In genomic region chr18:49899647-49900330, GRCh38 we compare ENCODE assay signal across 13 cellular contexts.
DNase-seq lines count a peak whose midpoint lies in the region; ATAC-seq and TF ChIP-seq lines count a peak whose summit lies in the region.
"Had no signal": no experiment of that assay in that cellular context is flagged by ENCODE, and none has a peak within 500 bp of the region (broad histone marks: within the 10 kb centered on the region; RNA-seq: fewer than 3 reads in every experiment).

No MANE protein-coding gene starts in this region.

- H3K27me3 ChIP-seq in liver (ENCODE audit: control insufficient read depth in 4 of 4, insufficient read depth in 4 of 4, low read length in 3 of 4) (no peaks in the 10 kb centered on the region), gastroesophageal sphincter (peaks cover 5% of the 10 kb centered on the region)
- H3K27me3 ChIP-seq: sigmoid colon, SJCRH30, suprapubic skin had no signal

- TF ChIP-seq RAD21 in liver (IDR thresholded peaks at IDR 0.05) = peak in 1 of 2 donors; percentile 31

- ATAC-seq in GM19397 (IDR thresholded peaks at IDR 0.05; ENCODE audit: unreplicated experiment) = no peak
- no peak for ATAC-seq in gastroesophageal sphincter

- peak; percentile 9 for TF ChIP-seq CTCF in liver (IDR thresholded peaks at IDR 0.05; ENCODE audit: low read depth, low read length, missing input control)
- no peak for TF ChIP-seq CTCF in GM13976 (IDR thresholded peaks at IDR 0.05; ENCODE audit: borderline replicate concordance, control extremely low read depth, extremely low read depth, insufficient read depth, missing control alignments)
- TF ChIP-seq CTCF in gastroesophageal sphincter (IDR thresholded peaks at IDR 0.05) = no peak

- no peak for TF ChIP-seq EP300 in gastroesophageal sphincter (IDR thresholded peaks at IDR 0.05)

- H3K27ac ChIP-seq in liver (ENCODE audit: low read depth in 1 of 2, low read length in 2 of 2) (no peak overlapping the region), gastroesophageal sphincter (no peak overlapping the region)
- H3K27ac ChIP-seq: sigmoid colon, SJCRH30, suprapubic skin had no signal

- H3K9me3 ChIP-seq in liver (ENCODE audit: control insufficient read depth in 4 of 4, low read length in 3 of 4) (no peaks in the 10 kb centered on the region), gastroesophageal sphincter (no peaks in the 10 kb centered on the region)
- H3K9me3 ChIP-seq: sigmoid colon, SJCRH30, suprapubic skin had no signal

- no peak overlapping the region for H3K4me3 ChIP-seq in liver (ENCODE audit: low read depth in 1 of 3, low read length in 3 of 3)
- no peak overlapping the region for H3K4me3 ChIP-seq in gastroesophageal sphincter
- H3K4me3 ChIP-seq: sigmoid colon, SJCRH30, suprapubic skin had no signal

- WGBS in liver = 81% methylated on average over 5 of the region's 5 CpGs
- WGBS in gastroesophageal sphincter (ENCODE audit: low coverage in 1 of 2), 2 donors = 53 to 77% methylated on average over 3 to 5 of the region's 5 CpGs

- in situ Hi-C loops in GM13976 (cut with MboI; ENCODE audit: low sequenced_read_pairs, unreplicated experiment) = no loop called here

- TF ChIP-seq POLR2A in gastroesophageal sphincter (IDR thresholded peaks at IDR 0.05) = no peak

- DNase-seq in DMS53 treated with DMSO at 0.1 percent for 48 hours (lab: John Stamatoyannopoulos, UW; ENCODE audit: unreplicated experiment) (peak; percentile 90), M059J (ENCODE audit: low read depth) (peak; percentile 24), NCI-H69 (lab: John Stamatoyannopoulos, UW) (peak; percentile 87), NCI-H446 treated with DMSO at 0.1 percent for 48 hours (lab: John Stamatoyannopoulos, UW) (no peak), GM13976 (ENCODE audit: low spot score) (no peak)
- DNase-seq: activated CD8-positive, alpha-beta memory T cell treated with anti-CD3 and anti-CD28 coated beads, Interleukin-2, amount 50 U/mL, for 4 hours; NCI-H446; sigmoid colon; SJCRH30 had no signal

- H3K9ac ChIP-seq in liver (ENCODE audit: low read depth in 1 of 2, low read length in 2 of 2) = no peak overlapping the region

- H3K36me3 ChIP-seq in liver (ENCODE audit: control insufficient read depth in 4 of 4, insufficient read depth in 3 of 4, low read depth in 1 of 4, low read length in 3 of 4) = peaks cover 0 to 21% (median 9%) of the 10 kb centered on the region in 4 donors
- no peaks in the 10 kb centered on the region for H3K36me3 ChIP-seq in gastroesophageal sphincter
- H3K36me3 ChIP-seq: sigmoid colon, SJCRH30, suprapubic skin had no signal

- H3K4me1 ChIP-seq in liver (ENCODE audit: control insufficient read depth in 4 of 4, insufficient read depth in 4 of 4, low read length in 3 of 4) (no peaks in the 10 kb centered on the region), gastroesophageal sphincter (no peaks in the 10 kb centered on the region)
- H3K4me1 ChIP-seq: sigmoid colon, SJCRH30, suprapubic skin had no signal

TF ChIP-seq in liver, 16 proteins besides CTCF, POLR2A, EP300 and RAD21:
- no peak for TF ChIP-seq FOXA1 (IDR thresholded peaks at IDR 0.05)
- TF ChIP-seq GABPA (IDR thresholded peaks at IDR 0.05 in 1 of 2, conservative IDR thresholded peaks at IDR 0.05 in 1 of 2) = no peak
- no peak for TF ChIP-seq EGR1 (IDR thresholded peaks at IDR 0.05; ENCODE audit: low read depth in 2 of 2)
- TF ChIP-seq HNF4G (IDR thresholded peaks at IDR 0.05) = no peak
- TF ChIP-seq ZBTB33 (IDR thresholded peaks at IDR 0.05) = no peak
- no peak for TF ChIP-seq REST (IDR thresholded peaks at IDR 0.05)
- no peak for TF ChIP-seq HNF4A (conservative IDR thresholded peaks at IDR 0.05)
- no peak for TF ChIP-seq SP1 (IDR thresholded peaks at IDR 0.05)
- TF ChIP-seq NR2F2 (IDR thresholded peaks at IDR 0.05) = no peak
- TF ChIP-seq JUND (IDR thresholded peaks at IDR 0.05) = no peak
- no peak for TF ChIP-seq YY1 (IDR thresholded peaks at IDR 0.05)
- no peak for TF ChIP-seq ATF3 (IDR thresholded peaks at IDR 0.05)
- TF ChIP-seq RXRA (IDR thresholded peaks at IDR 0.05) = no peak

Comparison
In these comparisons a context has a peak if more than half of its experiments do, and no peak if none do; other contexts are left out.
1. DNase-seq: peak in DMS53 treated with DMSO at 0.1 percent for 48 hours (single experiment), M059J (single experiment) and NCI-H69 (single experiment); none in NCI-H446 treated with DMSO at 0.1 percent for 48 hours (single experiment) and GM13976 (single experiment).